ENCODE assay signal across 2 cellular contexts in the genomic region with DNA sequence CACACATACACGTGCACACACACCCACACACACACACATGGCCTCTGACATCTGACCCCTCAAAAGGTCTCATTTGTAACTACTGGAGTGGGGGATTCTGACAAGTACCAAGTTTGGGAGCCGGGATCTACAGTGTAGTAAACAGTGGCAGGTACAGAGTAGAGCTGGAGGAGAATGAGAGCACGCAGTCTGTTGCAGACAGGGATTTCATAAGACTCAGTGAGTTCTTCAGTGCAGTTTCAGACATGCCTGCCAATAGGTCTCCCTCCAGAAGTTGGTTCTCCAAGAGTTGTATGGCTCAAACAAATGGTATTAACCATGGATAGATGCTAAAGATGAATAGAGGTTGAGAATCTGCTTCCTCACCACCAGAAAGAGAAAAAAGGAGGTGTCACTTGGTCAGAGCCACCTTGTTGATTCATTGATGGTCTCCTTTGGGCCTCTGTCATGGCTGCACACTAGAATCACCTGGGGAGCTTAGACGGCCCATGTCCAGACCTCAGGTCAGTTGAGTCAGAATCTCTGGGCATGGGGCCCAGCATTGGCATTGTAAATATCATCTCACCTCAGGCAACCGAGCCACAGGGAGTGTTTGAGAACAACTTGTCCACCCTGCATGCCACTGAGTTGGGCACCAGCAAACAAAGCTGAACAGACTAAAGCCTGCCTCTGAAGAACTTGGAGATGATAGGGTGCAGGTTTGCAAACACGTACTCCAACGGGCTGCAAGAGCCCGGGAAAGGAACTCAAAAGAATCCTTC.
TF ChIP-seq lines count a peak whose summit lies in the region.

No MANE protein-coding gene starts in this region.

TF ChIP-seq in liver, 16 proteins besides CTCF, POLR2A, EP300 and RAD21 (continued from another document):
- TF ChIP-seq FOXA1 (IDR thresholded peaks at IDR 0.05) = peak; percentile 92
- TF ChIP-seq, protein P1, sequence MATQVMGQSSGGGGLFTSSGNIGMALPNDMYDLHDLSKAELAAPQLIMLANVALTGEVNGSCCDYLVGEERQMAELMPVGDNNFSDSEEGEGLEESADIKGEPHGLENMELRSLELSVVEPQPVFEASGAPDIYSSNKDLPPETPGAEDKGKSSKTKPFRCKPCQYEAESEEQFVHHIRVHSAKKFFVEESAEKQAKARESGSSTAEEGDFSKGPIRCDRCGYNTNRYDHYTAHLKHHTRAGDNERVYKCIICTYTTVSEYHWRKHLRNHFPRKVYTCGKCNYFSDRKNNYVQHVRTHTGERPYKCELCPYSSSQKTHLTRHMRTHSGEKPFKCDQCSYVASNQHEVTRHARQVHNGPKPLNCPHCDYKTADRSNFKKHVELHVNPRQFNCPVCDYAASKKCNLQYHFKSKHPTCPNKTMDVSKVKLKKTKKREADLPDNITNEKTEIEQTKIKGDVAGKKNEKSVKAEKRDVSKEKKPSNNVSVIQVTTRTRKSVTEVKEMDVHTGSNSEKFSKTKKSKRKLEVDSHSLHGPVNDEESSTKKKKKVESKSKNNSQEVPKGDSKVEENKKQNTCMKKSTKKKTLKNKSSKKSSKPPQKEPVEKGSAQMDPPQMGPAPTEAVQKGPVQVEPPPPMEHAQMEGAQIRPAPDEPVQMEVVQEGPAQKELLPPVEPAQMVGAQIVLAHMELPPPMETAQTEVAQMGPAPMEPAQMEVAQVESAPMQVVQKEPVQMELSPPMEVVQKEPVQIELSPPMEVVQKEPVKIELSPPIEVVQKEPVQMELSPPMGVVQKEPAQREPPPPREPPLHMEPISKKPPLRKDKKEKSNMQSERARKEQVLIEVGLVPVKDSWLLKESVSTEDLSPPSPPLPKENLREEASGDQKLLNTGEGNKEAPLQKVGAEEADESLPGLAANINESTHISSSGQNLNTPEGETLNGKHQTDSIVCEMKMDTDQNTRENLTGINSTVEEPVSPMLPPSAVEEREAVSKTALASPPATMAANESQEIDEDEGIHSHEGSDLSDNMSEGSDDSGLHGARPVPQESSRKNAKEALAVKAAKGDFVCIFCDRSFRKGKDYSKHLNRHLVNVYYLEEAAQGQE (IDR thresholded peaks at IDR 0.05) = peak; percentile 78
- TF ChIP-seq, protein P2, sequence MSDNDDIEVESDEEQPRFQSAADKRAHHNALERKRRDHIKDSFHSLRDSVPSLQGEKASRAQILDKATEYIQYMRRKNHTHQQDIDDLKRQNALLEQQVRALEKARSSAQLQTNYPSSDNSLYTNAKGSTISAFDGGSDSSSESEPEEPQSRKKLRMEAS (IDR thresholded peaks at IDR 0.05) = peak; percentile 65
- no peak for TF ChIP-seq NR2F2 (IDR thresholded peaks at IDR 0.05)
- TF ChIP-seq, protein P3, sequence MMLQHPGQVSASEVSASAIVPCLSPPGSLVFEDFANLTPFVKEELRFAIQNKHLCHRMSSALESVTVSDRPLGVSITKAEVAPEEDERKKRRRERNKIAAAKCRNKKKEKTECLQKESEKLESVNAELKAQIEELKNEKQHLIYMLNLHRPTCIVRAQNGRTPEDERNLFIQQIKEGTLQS (IDR thresholded peaks at IDR 0.05) = peak; percentile 41
- TF ChIP-seq FOXA2 (IDR thresholded peaks at IDR 0.05) = peak; percentile 96
- TF ChIP-seq GABPA (IDR thresholded peaks at IDR 0.05 in 1 of 2, conservative IDR thresholded peaks at IDR 0.05 in 1 of 2) = no peak
- TF ChIP-seq TAF1 (conservative IDR thresholded peaks at IDR 0.05) = no peak
- no peak for TF ChIP-seq EGR1 (IDR thresholded peaks at IDR 0.05; ENCODE audit: low read depth in 2 of 2)
- peak; percentile 44 for TF ChIP-seq HNF4G (IDR thresholded peaks at IDR 0.05)
- TF ChIP-seq RXRA (IDR thresholded peaks at IDR 0.05) = peak; percentile 92 to 96
- TF ChIP-seq, protein P4, sequence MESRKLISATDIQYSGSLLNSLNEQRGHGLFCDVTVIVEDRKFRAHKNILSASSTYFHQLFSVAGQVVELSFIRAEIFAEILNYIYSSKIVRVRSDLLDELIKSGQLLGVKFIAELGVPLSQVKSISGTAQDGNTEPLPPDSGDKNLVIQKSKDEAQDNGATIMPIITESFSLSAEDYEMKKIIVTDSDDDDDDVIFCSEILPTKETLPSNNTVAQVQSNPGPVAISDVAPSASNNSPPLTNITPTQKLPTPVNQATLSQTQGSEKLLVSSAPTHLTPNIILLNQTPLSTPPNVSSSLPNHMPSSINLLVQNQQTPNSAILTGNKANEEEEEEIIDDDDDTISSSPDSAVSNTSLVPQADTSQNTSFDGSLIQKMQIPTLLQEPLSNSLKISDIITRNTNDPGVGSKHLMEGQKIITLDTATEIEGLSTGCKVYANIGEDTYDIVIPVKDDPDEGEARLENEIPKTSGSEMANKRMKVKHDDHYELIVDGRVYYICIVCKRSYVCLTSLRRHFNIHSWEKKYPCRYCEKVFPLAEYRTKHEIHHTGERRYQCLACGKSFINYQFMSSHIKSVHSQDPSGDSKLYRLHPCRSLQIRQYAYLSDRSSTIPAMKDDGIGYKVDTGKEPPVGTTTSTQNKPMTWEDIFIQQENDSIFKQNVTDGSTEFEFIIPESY (IDR thresholded peaks at IDR 0.05) = peak; percentile 76
- peak; percentile 75 to 76 for TF ChIP-seq HNF4A (conservative IDR thresholded peaks at IDR 0.05)
- peak; percentile 51 to 89 for TF ChIP-seq JUND (IDR thresholded peaks at IDR 0.05)
TF ChIP-seq in liver: peak in this region for 12.

TF ChIP-seq in HepG2, 621 proteins besides CTCF, POLR2A, EP300 and RAD21:
- TF ChIP-seq KAT2B (IDR thresholded peaks at IDR 0.05; ENCODE audit: borderline replicate concordance, low read depth, low read length) = no peak
